Comparison of ENCODE assay signal across 1 cellular context in the genomic region with DNA sequence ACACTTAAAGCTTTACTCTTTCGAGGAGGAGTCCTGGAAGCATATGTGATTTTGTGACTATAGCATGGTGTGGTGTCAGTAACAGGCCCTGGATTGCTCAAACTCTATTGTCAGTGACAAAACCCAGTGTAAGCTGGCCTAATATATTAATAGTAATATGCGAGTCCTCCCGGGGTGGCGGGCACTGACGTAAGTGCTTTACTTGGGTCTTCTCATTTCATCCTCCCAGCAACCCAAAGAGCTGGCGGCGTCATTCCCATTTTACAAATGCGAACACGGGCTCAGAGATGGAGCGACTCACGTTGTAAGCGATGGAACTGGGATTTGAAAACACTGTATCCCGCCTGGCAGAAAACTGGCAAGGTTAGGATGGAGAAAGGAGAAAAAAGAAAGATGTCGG.
TF ChIP-seq lines count a peak whose summit lies in the region.

No MANE protein-coding gene starts in this region.

TF ChIP-seq in H1, 55 proteins besides CTCF, POLR2A, EP300 and RAD21:
- TF ChIP-seq SP2 (IDR thresholded peaks at IDR 0.05; ENCODE audit: low read length) (no peak), NRF1 (IDR thresholded peaks at IDR 0.05; ENCODE audit: low read depth, low read length) (no peak), SAP30 (IDR thresholded peaks at IDR 0.05; ENCODE audit: insufficient read depth, insufficient replicate concordance, low read length) (no peak), KDM4A (IDR thresholded peaks at IDR 0.05; ENCODE audit: low read depth, low read length, severe bottlenecking) (no peak), SUZ12 (IDR thresholded peaks at IDR 0.05; ENCODE audit: low read length) (no peak), RBBP5 (IDR thresholded peaks at IDR 0.05; ENCODE audit: borderline replicate concordance, low read depth, low read length) (no peak)
